Comparison of ENCODE assay signal across 15 cellular contexts in the genomic region with DNA sequence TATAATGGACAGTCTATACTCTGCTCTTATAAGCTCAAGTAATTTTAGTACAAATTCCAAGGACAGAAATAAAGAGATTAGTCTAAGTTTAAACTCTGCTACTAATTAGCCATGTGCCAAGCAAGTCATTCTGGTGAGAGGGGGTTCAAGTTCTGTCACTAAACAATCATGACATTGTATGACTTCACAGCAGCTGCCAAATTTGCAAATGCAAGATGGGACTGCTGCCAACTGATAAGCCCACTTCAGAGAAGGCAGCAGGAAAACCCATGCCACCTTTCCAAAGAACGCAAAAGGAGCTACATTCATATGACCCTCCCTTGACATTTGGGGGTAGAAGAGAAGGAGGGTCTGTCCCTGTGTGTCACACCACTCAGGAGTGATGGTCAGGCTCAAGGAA.
DNase-seq lines count a peak whose midpoint lies in the region; ATAC-seq and TF ChIP-seq lines count a peak whose summit lies in the region.
"Had no signal": no experiment of that assay in that cellular context is flagged by ENCODE, and none has a peak within 500 bp of the region (broad histone marks: within the 10 kb centered on the region; RNA-seq: fewer than 3 reads in every experiment).

No MANE protein-coding gene starts in this region.

- DNase-seq in COR-L47 (lab: John Stamatoyannopoulos, UW), result peak; percentile 33
- DNase-seq in NCI-H526 treated with DMSO at 0.1 percent for 48 hours (lab: John Stamatoyannopoulos, UW), result peak; percentile 78
- DNase-seq in erythroblast (lab: John Stamatoyannopoulos, UW), result peak; percentile 18 to 29
- DNase-seq in activated CD4-positive, alpha-beta T cell treated with anti-CD3 and anti-CD28 coated beads for 48 hours, result no peak
- DNase-seq in germinal center (ENCODE audit: low spot score), result no peak
- no peak for DNase-seq in GM10248 (ENCODE audit: extremely low spot score)
- DNase-seq: activated B cell treated with CpG ODN at 0.5 μM for 24 hours; activated CD8-positive, alpha-beta memory T cell treated with anti-CD3 and anti-CD28 coated beads for 24 hours; activated naive CD8-positive, alpha-beta T cell treated with anti-CD3 and anti-CD28 coated beads for 36 hours; Caco-2; naive thymus-derived CD4-positive, alpha-beta T cell; NCI-H1694 had no signal

- no peaks in the 10 kb centered on the region for H3K36me3 ChIP-seq in HEK293 (ENCODE audit: control insufficient read depth in 2 of 2, insufficient read depth in 1 of 2, low read length in 2 of 2)
- H3K36me3 ChIP-seq: suprapubic skin had no signal

- peaks cover 7% of the 10 kb centered on the region; the same call in 1 of the 2 replicates for H3K4me1 ChIP-seq in HEK293 (ENCODE audit: control insufficient read depth, insufficient read depth, low read length)
- H3K4me1 ChIP-seq: suprapubic skin had no signal

- H3K27ac ChIP-seq in HEK293 (ENCODE audit: extremely low read depth, low read depth, low read length), result no peak overlapping the region
- H3K27ac ChIP-seq: suprapubic skin had no signal

- CTCF ChIA-PET in HEK293 (lab: Yijun Ruan, JAX), result no interaction called here
- CTCF ChIA-PET in GM10248 (lab: Yijun Ruan, JAX), result interaction anchor here (1.1 kb wide), 1 partner anchor 13 kb away, joined by 3 read pairs; no protein-coding TSS in a partner anchor

- TF ChIP-seq CTCF in HEK293 (tag by site-specific recombination; IDR thresholded peaks at IDR 0.05) (no peak), GM10248 (IDR thresholded peaks at IDR 0.05; ENCODE audit: control extremely low read depth, extremely low read depth, low read depth, missing control alignments) (no peak)

- no peak overlapping the region for H3K4me3 ChIP-seq in HEK293 (ENCODE audit: low read depth, low read length)
- H3K4me3 ChIP-seq: suprapubic skin had no signal

- TF ChIP-seq POLR2A in erythroblast (IDR thresholded peaks at IDR 0.05; ENCODE audit: low read length), result no peak

- no peaks in the 10 kb centered on the region for H3K9me3 ChIP-seq in HEK293 (ENCODE audit: control insufficient read depth, insufficient read depth, low read depth, low read length)
- H3K9me3 ChIP-seq: Caco-2, suprapubic skin had no signal

- no peak for ATAC-seq in HG02852 (IDR thresholded peaks at IDR 0.05; ENCODE audit: unreplicated experiment)
- ATAC-seq: naive thymus-derived CD4-positive, alpha-beta T cell had no signal

- POLR2A ChIA-PET in HEK293 (lab: Yijun Ruan, JAX) (no interaction called here), GM10248 (lab: Yijun Ruan, JAX) (no interaction called here)

TF ChIP-seq in HEK293, 187 proteins besides CTCF, POLR2A, EP300 and RAD21 (continues in another document):
- TF ChIP-seq ZBTB21 (tag by site-specific recombination; IDR thresholded peaks at IDR 0.05) (peak; percentile 43; the same call in 1 of the 2 replicates), OSR2 (tag by site-specific recombination; IDR thresholded peaks at IDR 0.05) (0 out of 2 replicates have a peak, but pooled peaks have one; percentile 26), ZNF501 (tag by site-specific recombination; IDR thresholded peaks at IDR 0.05) (no peak), ZNF629 (tag by site-specific recombination; IDR thresholded peaks at IDR 0.05) (0 out of 2 replicates have a peak, but pooled peaks have one; percentile 42), ZNF660 (tag by site-specific recombination; IDR thresholded peaks at IDR 0.05) (no peak)
- TF ChIP-seq, protein P1, sequence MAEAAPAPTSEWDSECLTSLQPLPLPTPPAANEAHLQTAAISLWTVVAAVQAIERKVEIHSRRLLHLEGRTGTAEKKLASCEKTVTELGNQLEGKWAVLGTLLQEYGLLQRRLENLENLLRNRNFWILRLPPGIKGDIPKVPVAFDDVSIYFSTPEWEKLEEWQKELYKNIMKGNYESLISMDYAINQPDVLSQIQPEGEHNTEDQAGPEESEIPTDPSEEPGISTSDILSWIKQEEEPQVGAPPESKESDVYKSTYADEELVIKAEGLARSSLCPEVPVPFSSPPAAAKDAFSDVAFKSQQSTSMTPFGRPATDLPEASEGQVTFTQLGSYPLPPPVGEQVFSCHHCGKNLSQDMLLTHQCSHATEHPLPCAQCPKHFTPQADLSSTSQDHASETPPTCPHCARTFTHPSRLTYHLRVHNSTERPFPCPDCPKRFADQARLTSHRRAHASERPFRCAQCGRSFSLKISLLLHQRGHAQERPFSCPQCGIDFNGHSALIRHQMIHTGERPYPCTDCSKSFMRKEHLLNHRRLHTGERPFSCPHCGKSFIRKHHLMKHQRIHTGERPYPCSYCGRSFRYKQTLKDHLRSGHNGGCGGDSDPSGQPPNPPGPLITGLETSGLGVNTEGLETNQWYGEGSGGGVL (tag by site-specific recombination; IDR thresholded peaks at IDR 0.05), result 0 out of 2 replicates have a peak, but pooled peaks have one; percentile 23
- TF ChIP-seq, protein P2, sequence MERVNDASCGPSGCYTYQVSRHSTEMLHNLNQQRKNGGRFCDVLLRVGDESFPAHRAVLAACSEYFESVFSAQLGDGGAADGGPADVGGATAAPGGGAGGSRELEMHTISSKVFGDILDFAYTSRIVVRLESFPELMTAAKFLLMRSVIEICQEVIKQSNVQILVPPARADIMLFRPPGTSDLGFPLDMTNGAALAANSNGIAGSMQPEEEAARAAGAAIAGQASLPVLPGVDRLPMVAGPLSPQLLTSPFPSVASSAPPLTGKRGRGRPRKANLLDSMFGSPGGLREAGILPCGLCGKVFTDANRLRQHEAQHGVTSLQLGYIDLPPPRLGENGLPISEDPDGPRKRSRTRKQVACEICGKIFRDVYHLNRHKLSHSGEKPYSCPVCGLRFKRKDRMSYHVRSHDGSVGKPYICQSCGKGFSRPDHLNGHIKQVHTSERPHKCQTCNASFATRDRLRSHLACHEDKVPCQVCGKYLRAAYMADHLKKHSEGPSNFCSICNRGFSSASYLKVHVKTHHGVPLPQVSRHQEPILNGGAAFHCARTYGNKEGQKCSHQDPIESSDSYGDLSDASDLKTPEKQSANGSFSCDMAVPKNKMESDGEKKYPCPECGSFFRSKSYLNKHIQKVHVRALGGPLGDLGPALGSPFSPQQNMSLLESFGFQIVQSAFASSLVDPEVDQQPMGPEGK (tag by site-specific recombination; IDR thresholded peaks at IDR 0.05), result 0 out of 2 replicates have a peak, but pooled peaks have one; percentile 24
- TF ChIP-seq, protein P3, sequence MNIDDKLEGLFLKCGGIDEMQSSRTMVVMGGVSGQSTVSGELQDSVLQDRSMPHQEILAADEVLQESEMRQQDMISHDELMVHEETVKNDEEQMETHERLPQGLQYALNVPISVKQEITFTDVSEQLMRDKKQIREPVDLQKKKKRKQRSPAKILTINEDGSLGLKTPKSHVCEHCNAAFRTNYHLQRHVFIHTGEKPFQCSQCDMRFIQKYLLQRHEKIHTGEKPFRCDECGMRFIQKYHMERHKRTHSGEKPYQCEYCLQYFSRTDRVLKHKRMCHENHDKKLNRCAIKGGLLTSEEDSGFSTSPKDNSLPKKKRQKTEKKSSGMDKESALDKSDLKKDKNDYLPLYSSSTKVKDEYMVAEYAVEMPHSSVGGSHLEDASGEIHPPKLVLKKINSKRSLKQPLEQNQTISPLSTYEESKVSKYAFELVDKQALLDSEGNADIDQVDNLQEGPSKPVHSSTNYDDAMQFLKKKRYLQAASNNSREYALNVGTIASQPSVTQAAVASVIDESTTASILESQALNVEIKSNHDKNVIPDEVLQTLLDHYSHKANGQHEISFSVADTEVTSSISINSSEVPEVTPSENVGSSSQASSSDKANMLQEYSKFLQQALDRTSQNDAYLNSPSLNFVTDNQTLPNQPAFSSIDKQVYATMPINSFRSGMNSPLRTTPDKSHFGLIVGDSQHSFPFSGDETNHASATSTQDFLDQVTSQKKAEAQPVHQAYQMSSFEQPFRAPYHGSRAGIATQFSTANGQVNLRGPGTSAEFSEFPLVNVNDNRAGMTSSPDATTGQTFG (tag by site-specific recombination; IDR thresholded peaks at IDR 0.05; ENCODE audit: borderline replicate concordance), result no peak
- TF ChIP-seq, protein P4, sequence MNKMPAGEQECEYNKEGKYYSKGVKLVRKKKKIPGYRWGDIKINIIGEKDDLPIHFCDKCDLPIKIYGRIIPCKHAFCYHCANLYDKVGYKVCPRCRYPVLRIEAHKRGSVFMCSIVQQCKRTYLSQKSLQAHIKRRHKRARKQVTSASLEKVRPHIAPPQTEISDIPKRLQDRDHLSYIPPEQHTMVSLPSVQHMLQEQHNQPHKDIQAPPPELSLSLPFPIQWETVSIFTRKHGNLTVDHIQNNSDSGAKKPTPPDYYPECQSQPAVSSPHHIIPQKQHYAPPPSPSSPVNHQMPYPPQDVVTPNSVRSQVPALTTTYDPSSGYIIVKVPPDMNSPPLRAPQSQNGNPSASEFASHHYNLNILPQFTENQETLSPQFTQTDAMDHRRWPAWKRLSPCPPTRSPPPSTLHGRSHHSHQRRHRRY (tag by site-specific recombination; IDR thresholded peaks at IDR 0.05), result no peak
- TF ChIP-seq, protein P5, sequence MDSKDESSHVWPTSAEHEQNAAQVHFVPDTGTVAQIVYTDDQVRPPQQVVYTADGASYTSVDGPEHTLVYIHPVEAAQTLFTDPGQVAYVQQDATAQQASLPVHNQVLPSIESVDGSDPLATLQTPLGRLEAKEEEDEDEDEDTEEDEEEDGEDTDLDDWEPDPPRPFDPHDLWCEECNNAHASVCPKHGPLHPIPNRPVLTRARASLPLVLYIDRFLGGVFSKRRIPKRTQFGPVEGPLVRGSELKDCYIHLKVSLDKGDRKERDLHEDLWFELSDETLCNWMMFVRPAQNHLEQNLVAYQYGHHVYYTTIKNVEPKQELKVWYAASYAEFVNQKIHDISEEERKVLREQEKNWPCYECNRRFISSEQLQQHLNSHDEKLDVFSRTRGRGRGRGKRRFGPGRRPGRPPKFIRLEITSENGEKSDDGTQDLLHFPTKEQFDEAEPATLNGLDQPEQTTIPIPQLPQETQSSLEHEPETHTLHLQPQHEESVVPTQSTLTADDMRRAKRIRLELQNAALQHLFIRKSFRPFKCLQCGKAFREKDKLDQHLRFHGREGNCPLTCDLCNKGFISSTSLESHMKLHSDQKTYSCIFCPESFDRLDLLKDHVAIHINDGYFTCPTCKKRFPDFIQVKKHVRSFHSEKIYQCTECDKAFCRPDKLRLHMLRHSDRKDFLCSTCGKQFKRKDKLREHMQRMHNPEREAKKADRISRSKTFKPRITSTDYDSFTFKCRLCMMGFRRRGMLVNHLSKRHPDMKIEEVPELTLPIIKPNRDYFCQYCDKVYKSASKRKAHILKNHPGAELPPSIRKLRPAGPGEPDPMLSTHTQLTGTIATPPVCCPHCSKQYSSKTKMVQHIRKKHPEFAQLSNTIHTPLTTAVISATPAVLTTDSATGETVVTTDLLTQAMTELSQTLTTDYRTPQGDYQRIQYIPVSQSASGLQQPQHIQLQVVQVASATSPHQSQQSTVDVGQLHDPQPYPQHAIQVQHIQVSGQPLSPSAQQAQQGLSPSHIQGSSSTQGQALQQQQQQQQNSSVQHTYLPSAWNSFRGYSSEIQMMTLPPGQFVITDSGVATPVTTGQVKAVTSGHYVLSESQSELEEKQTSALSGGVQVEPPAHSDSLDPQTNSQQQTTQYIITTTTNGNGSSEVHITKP (tag by site-specific recombination; IDR thresholded peaks at IDR 0.05), result peak; percentile 39; the same call in 1 of the 2 replicates

Comparison
In these comparisons a context has a peak if more than half of its experiments do, and no peak if none do; other contexts are left out.
1. DNase-seq: peak in COR-L47 (single experiment), NCI-H526 treated with DMSO at 0.1 percent for 48 hours (single experiment) and erythroblast (2 of 2); none in activated CD4-positive, alpha-beta T cell treated with anti-CD3 and anti-CD28 coated beads for 48 hours (single experiment), germinal center (single experiment) and GM10248 (single experiment).